Comparison of ENCODE assay signal across 29 cellular contexts in genomic region chr16:71969353-71969752, GRCh38. TPM values are rescaled to one million over a fixed set of nuclear protein-coding genes. Genes with fewer than 3 reads are reported as not detected.
"Had no signal": no experiment of that assay in that cellular context is flagged by ENCODE, and none has a peak within 500 bp of the region (broad histone marks: within the 10 kb centered on the region; RNA-seq: fewer than 3 reads in every experiment).

No MANE protein-coding gene starts in this region.

- H3K27ac Mint-ChIP-seq: stimulated activated effector memory CD8-positive, alpha-beta T cell treated with anti-CD3 and anti-CD28 coated beads, Interleukin-12 subunit alpha, Interleukin-12 subunit beta, amount 100 ng/mL, for 72 hours; stimulated activated memory B cell treated with anti-CD40 and anti-IgM and Interleukin-4, amounts not matched to agents 10 μg/mL and 1 μg/mL and 100 μg/mL, for 72 hours; stimulated activated naive B cell treated with anti-CD40 and anti-IgM and Interleukin-4, amounts not matched to agents 10 μg/mL and 1 μg/mL and 100 μg/mL, for 72 hours; stimulated activated naive CD8-positive, alpha-beta T cell treated with anti-CD3 and anti-CD28 coated beads, Interleukin-15, amount 100 ng/mL, for 72 hours; stimulated activated naive CD8-positive, alpha-beta T cell treated with anti-CD3 and anti-CD28 coated beads, Interleukin-15, Interleukin-2, amounts not matched to agents 100 ng/mL and 50 ng/mL, for 24 hours; type B pancreatic cell had no signal

- H3K4me3 ChIP-seq: stomach, suprapubic skin, testis, thoracic aorta, thyroid gland, tibial artery, tibial nerve, transverse colon, upper lobe of left lung, upper lobe of right lung, uterus, vagina had no signal

- H3K4me1 Mint-ChIP-seq: stimulated activated effector memory CD8-positive, alpha-beta T cell treated with anti-CD3 and anti-CD28 coated beads, Interleukin-12 subunit alpha, Interleukin-12 subunit beta, amount 100 ng/mL, for 72 hours; stimulated activated memory B cell treated with anti-CD40 and anti-IgM and Interleukin-4, amounts not matched to agents 10 μg/mL and 1 μg/mL and 100 μg/mL, for 72 hours; stimulated activated naive B cell treated with anti-CD40 and anti-IgM and Interleukin-4, amounts not matched to agents 10 μg/mL and 1 μg/mL and 100 μg/mL, for 72 hours; stimulated activated naive CD8-positive, alpha-beta T cell treated with anti-CD3 and anti-CD28 coated beads, Interleukin-15, amount 100 ng/mL, for 72 hours had no signal

- H3K27ac ChIP-seq: stomach, suprapubic skin, testis, thoracic aorta, thyroid gland, tibial artery, tibial nerve, transverse colon, upper lobe of left lung, upper lobe of right lung, uterus, vagina had no signal

- ATAC-seq: stimulated activated effector memory CD8-positive, alpha-beta T cell treated with anti-CD3 and anti-CD28 coated beads, Interleukin-12 subunit alpha, Interleukin-12 subunit beta, amount 100 ng/mL, for 72 hours; stimulated activated memory B cell treated with anti-CD40 and anti-IgM and Interleukin-4, amounts not matched to agents 10 μg/mL and 1 μg/mL and 100 μg/mL, for 72 hours; stimulated activated naive B cell treated with anti-CD40 and anti-IgM and Interleukin-4, amounts not matched to agents 10 μg/mL and 1 μg/mL and 100 μg/mL, for 72 hours; stimulated activated naive CD8-positive, alpha-beta T cell treated with anti-CD3 and anti-CD28 coated beads, Interleukin-15, amount 100 ng/mL, for 72 hours; stimulated activated naive CD8-positive, alpha-beta T cell treated with anti-CD3 and anti-CD28 coated beads, Interleukin-15, Interleukin-2, amounts not matched to agents 100 U/mL and 50 U/mL, for 24 hours; upper lobe of right lung had no signal

- FAIRE-seq: urothelium cell line had no signal

- H3K27me3 Mint-ChIP-seq: stimulated activated memory B cell treated with anti-CD40 and anti-IgM and Interleukin-4, amounts not matched to agents 10 μg/mL and 1 μg/mL and 100 μg/mL, for 72 hours; stimulated activated naive CD8-positive, alpha-beta T cell treated with anti-CD3 and anti-CD28 coated beads, Interleukin-15, amount 100 ng/mL, for 72 hours; type B pancreatic cell had no signal

- H3K4me1 ChIP-seq: suprapubic skin, testis, thyroid gland, tibial artery, tibial nerve, transverse colon, upper lobe of left lung, upper lobe of right lung, uterus, vagina had no signal

- H3K36me3 ChIP-seq: stomach, suprapubic skin, thoracic aorta, thyroid gland, tibial artery, tibial nerve, transverse colon, upper lobe of left lung, upper lobe of right lung, uterus, vagina had no signal

- H3K27me3 ChIP-seq: stomach, suprapubic skin, testis, thyroid gland, tibial nerve, transverse colon, upper lobe of left lung, upper lobe of right lung, uterus, vagina had no signal

- H3K9me3 Mint-ChIP-seq: stimulated activated effector memory CD8-positive, alpha-beta T cell treated with anti-CD3 and anti-CD28 coated beads, Interleukin-12 subunit alpha, Interleukin-12 subunit beta, amount 100 ng/mL, for 72 hours; stimulated activated memory B cell treated with anti-CD40 and anti-IgM and Interleukin-4, amounts not matched to agents 10 μg/mL and 1 μg/mL and 100 μg/mL, for 72 hours; stimulated activated naive B cell treated with anti-CD40 and anti-IgM and Interleukin-4, amounts not matched to agents 10 μg/mL and 1 μg/mL and 100 μg/mL, for 72 hours; stimulated activated naive CD8-positive, alpha-beta T cell treated with anti-CD3 and anti-CD28 coated beads, Interleukin-15, amount 100 ng/mL, for 72 hours; stimulated activated naive CD8-positive, alpha-beta T cell treated with anti-CD3 and anti-CD28 coated beads, Interleukin-15, Interleukin-2, amounts not matched to agents 100 ng/mL and 50 ng/mL, for 24 hours; type B pancreatic cell had no signal

- H3K9me3 ChIP-seq: stomach, suprapubic skin, testis, thoracic aorta, thyroid gland, tibial artery, tibial nerve, transverse colon, upper lobe of left lung, upper lobe of right lung, uterus, vagina had no signal

- H3K36me3 Mint-ChIP-seq: stimulated activated effector memory CD8-positive, alpha-beta T cell treated with anti-CD3 and anti-CD28 coated beads, Interleukin-12 subunit alpha, Interleukin-12 subunit beta, amount 100 ng/mL, for 72 hours; stimulated activated memory B cell treated with anti-CD40 and anti-IgM and Interleukin-4, amounts not matched to agents 10 μg/mL and 1 μg/mL and 100 μg/mL, for 72 hours; stimulated activated naive B cell treated with anti-CD40 and anti-IgM and Interleukin-4, amounts not matched to agents 10 μg/mL and 1 μg/mL and 100 μg/mL, for 72 hours; type B pancreatic cell had no signal

- H3K4me3 Mint-ChIP-seq: stimulated activated effector memory CD8-positive, alpha-beta T cell treated with anti-CD3 and anti-CD28 coated beads, Interleukin-12 subunit alpha, Interleukin-12 subunit beta, amount 100 ng/mL, for 72 hours; stimulated activated memory B cell treated with anti-CD40 and anti-IgM and Interleukin-4, amounts not matched to agents 10 μg/mL and 1 μg/mL and 100 μg/mL, for 72 hours; stimulated activated naive B cell treated with anti-CD40 and anti-IgM and Interleukin-4, amounts not matched to agents 10 μg/mL and 1 μg/mL and 100 μg/mL, for 72 hours; stimulated activated naive CD8-positive, alpha-beta T cell treated with anti-CD3 and anti-CD28 coated beads, Interleukin-15, amount 100 ng/mL, for 72 hours; stimulated activated naive CD8-positive, alpha-beta T cell treated with anti-CD3 and anti-CD28 coated beads, Interleukin-15, Interleukin-2, amounts not matched to agents 100 ng/mL and 50 ng/mL, for 24 hours; type B pancreatic cell had no signal

- DNase-seq: stimulated activated CD4-positive, alpha-beta T cell treated with anti-CD3 and anti-CD28 coated beads, Interleukin-2, amount 100 ng/mL, for 48 hours; stimulated activated CD4-positive, alpha-beta T cell treated with anti-CD3 and anti-CD28 coated beads, Interleukin-4, amount 100 ng/mL, for 1 hour; stimulated activated CD4-positive, alpha-beta T cell treated with anti-CD3 and anti-CD28 coated beads, Interleukin-4, amount 100 ng/mL, for 24 hours; stimulated activated CD4-positive, alpha-beta T cell treated with anti-CD3 and anti-CD28 coated beads, Interleukin-4, amount 100 ng/mL, for 4 hours; stimulated activated CD8-positive, alpha-beta memory T cell treated with anti-CD3 and anti-CD28 coated beads, Interleukin-4, amount 100 ng/mL, for 48 hours; stimulated activated naive B cell treated with anti-CD40 and anti-IgM and Interleukin-4, amounts not matched to agents 10 μg/mL and 1 μg/mL and 100 μg/mL, for 72 hours; stimulated activated naive CD4-positive, alpha-beta T cell; stimulated activated naive CD4-positive, alpha-beta T cell treated with Interleukin-2 at 50 U/mL for 16 hours; stimulated activated naive CD8-positive, alpha-beta T cell treated with anti-CD3 and anti-CD28 coated beads, Interleukin-15, amount 100 ng/mL, for 72 hours; stimulated activated naive CD8-positive, alpha-beta T cell treated with anti-CD3 and anti-CD28 coated beads, Interleukin-15, Interleukin-2, amounts not matched to agents 100 U/mL and 50 U/mL, for 24 hours; stomach; substantia nigra; testis; thyroid gland; tibial artery; transverse colon; trophoblast cell; upper lobe of left lung; upper lobe of right lung; uterus had no signal

RNA-seq across cellular contexts. Expression of gene PKD1L3, which starts 30.8 kb away (rescaled TPM):
- total RNA-seq: vagina had no signal
